10 cellular contexts compared by ENCODE assay signal in the genomic region with DNA sequence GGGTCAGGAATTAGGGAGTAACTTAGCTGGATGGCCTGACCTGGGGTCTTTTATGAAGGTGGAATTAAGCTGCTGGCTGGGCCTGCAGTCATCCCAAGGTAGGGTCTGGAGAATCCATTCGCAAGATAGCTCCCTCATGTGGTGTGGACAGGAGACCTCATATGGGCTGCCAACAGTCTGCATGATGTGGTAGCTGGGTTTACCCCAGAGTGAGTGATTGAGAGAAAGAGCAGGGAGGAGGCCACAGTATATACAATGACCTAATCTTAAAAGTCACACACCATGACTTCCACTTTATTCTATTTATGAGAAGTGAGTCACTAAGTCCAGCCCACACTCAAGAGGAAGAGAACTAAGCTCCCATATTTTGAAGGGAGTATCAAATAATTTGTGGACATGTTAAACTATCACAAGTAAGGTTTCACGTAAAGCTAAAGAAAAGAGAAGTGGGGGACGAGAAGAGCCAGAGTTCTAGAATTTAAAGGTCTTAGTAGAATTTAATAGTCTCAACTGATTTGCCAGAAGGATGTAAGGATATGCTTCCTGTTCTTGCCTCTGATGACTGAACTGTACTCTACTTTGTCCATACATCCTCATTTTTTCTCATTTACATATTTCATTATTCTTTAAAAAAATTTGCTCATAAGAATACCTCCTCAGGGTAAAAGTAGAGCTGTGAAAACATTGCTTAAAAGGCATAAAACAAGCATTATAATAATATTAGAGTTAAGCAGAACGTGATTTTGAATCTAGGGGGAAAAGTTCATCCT.
A peak's percentile ranks its signal among the peaks of the same experiment; 100 is the strongest.
DNase-seq lines count a peak whose midpoint lies in the region; ATAC-seq lines count a peak whose summit lies in the region.
"Had no signal": no experiment of that assay in that cellular context is flagged by ENCODE, and none has a peak within 500 bp of the region (broad histone marks: within the 10 kb centered on the region; RNA-seq: fewer than 3 reads in every experiment).

No MANE protein-coding gene starts in this region.

- H2BK5ac ChIP-seq in mesenchymal stem cell (ENCODE audit: low read depth, low read length, poor library complexity, severe bottlenecking), result no peak overlapping the region
- no peak overlapping the region for H2BK5ac ChIP-seq in neuronal stem cell (ENCODE audit: low read length)

- no peak overlapping the region for H2BK15ac ChIP-seq in mesenchymal stem cell (ENCODE audit: low read depth, poor library complexity, severe bottlenecking)
- no peak overlapping the region for H2BK15ac ChIP-seq in neuronal stem cell (ENCODE audit: low read length)

- H3K18ac ChIP-seq in mesenchymal stem cell (ENCODE audit: low read depth in 1 of 2, low read length in 2 of 2), result no peak overlapping the region
- H3K18ac ChIP-seq in neuronal stem cell (ENCODE audit: low read length), result no peak overlapping the region

- H3K4me3 ChIP-seq in mesenchymal stem cell (ENCODE audit: insufficient read depth in 1 of 2, low read depth in 1 of 2, low read length in 2 of 2), result no peak overlapping the region
- H3K4me3 ChIP-seq in neuronal stem cell (ENCODE audit: low read length in 2 of 2), result no peak overlapping the region

- no peaks in the 10 kb centered on the region for H3K36me3 Mint-ChIP-seq in activated CD4-positive, alpha-beta T cell treated with anti-CD3 and anti-CD28 coated beads for 36 hours (ENCODE audit: low read depth)
- no peaks in the 10 kb centered on the region for H3K36me3 Mint-ChIP-seq in T-helper 1 cell treated with Interleukin-12 subunit alpha and Interleukin-12 subunit beta and Interleukin-4 antibody, amounts not matched to agents 30 μg/mL and 1 μg/mL, for 36 hours (ENCODE audit: low read depth)

- WGBS in mesenchymal stem cell, result 78% methylated on average over 4 of the region's 4 CpGs
- WGBS in neuronal stem cell (ENCODE audit: extremely low coverage in 2 of 2, insufficient read length in 2 of 2, insufficient replicate concordance in 1 of 2), 2 donors, result no CpG with 5 or more reads among the region's 4 CpGs

- H2AK5ac ChIP-seq in mesenchymal stem cell (ENCODE audit: low read length, severe bottlenecking), result no peak overlapping the region
- H2AK5ac ChIP-seq in neuronal stem cell (ENCODE audit: low read depth, low read length), result no peak overlapping the region

- H3K27me3 Mint-ChIP-seq in activated CD4-positive, alpha-beta T cell treated with anti-CD3 and anti-CD28 coated beads for 36 hours, result peaks cover 2% of the 10 kb centered on the region
- H3K27me3 Mint-ChIP-seq in T-helper 1 cell treated with Interleukin-12 subunit alpha and Interleukin-12 subunit beta and Interleukin-4 antibody, amounts not matched to agents 30 μg/mL and 1 μg/mL, for 36 hours (ENCODE audit: low read depth), result peaks cover 5% of the 10 kb centered on the region

- H3K9me3 Mint-ChIP-seq in activated CD4-positive, alpha-beta T cell treated with anti-CD3 and anti-CD28 coated beads for 36 hours (ENCODE audit: low read depth), result no peaks in the 10 kb centered on the region
- H3K9me3 Mint-ChIP-seq in T-helper 1 cell treated with Interleukin-12 subunit alpha and Interleukin-12 subunit beta and Interleukin-4 antibody, amounts not matched to agents 30 μg/mL and 1 μg/mL, for 36 hours, result no peaks in the 10 kb centered on the region
- H3K9me3 Mint-ChIP-seq: neural crest cell had no signal

- H4K91ac ChIP-seq in mesenchymal stem cell (ENCODE audit: low read length) (no peak overlapping the region), neuronal stem cell (ENCODE audit: low read depth, low read length, poor library complexity) (no peak overlapping the region)

- H2BK12ac ChIP-seq in mesenchymal stem cell (ENCODE audit: low read length in 2 of 2) (no peak overlapping the region), neuronal stem cell (ENCODE audit: low read length) (no peak overlapping the region)

- no peaks in the 10 kb centered on the region for H3K79me1 ChIP-seq in mesenchymal stem cell (replicated peaks; ENCODE audit: low read length, poor library complexity, severe bottlenecking)
- no peaks in the 10 kb centered on the region for H3K79me1 ChIP-seq in neuronal stem cell (ENCODE audit: low read depth, low read length)

- DNase-seq in activated CD4-positive, alpha-beta T cell treated with anti-CD3 and anti-CD28 coated beads for 36 hours, result no peak
- no peak for DNase-seq in activated CD4-positive, alpha-beta T cell treated with anti-CD3 and anti-CD28 coated beads for 4 hours
- DNase-seq in mesenchymal stem cell (peak; percentile 80), cortex of kidney (lab: John Stamatoyannopoulos, UW) (no peak), neuronal stem cell (ENCODE audit: low spot score) (no peak), ecto neural progenitor cell (ENCODE audit: low spot score) (no peak)

- no peak overlapping the region for H4K8ac ChIP-seq in mesenchymal stem cell (ENCODE audit: low read length)
- H4K8ac ChIP-seq in neuronal stem cell (ENCODE audit: low read depth, low read length), result no peak overlapping the region

- H3K23ac ChIP-seq in mesenchymal stem cell (ENCODE audit: low read length in 2 of 2) (no peak overlapping the region), neuronal stem cell (ENCODE audit: low read depth, low read length, poor library complexity) (no peak overlapping the region)

- H3K27ac Mint-ChIP-seq in activated CD4-positive, alpha-beta T cell treated with anti-CD3 and anti-CD28 coated beads for 36 hours, result no peak overlapping the region
- peak overlapping the region; percentile 4 for H3K27ac Mint-ChIP-seq in T-helper 1 cell treated with Interleukin-12 subunit alpha and Interleukin-12 subunit beta and Interleukin-4 antibody, amounts not matched to agents 30 μg/mL and 1 μg/mL, for 36 hours
- H3K27ac Mint-ChIP-seq: B cell had no signal

- H3K36me3 ChIP-seq in mesenchymal stem cell (ENCODE audit: control insufficient read depth in 1 of 2, insufficient read depth in 2 of 2, low read depth in 1 of 2, low read length in 2 of 2), result no peaks in the 10 kb centered on the region
- H3K36me3 ChIP-seq in neuronal stem cell (replicated peaks in 1 of 2; ENCODE audit: control insufficient read depth in 2 of 2, insufficient read depth in 2 of 2, low read length in 2 of 2), result no peaks in the 10 kb centered on the region

- H3K9ac ChIP-seq in mesenchymal stem cell (ENCODE audit: low read length), result no peak overlapping the region
- no peak overlapping the region for H3K9ac ChIP-seq in neuronal stem cell (ENCODE audit: low read depth, low read length, poor library complexity)

- POLR2A ChIA-PET in activated CD4-positive, alpha-beta T cell treated with anti-CD3 and anti-CD28 coated beads for 36 hours (lab: Charles Lee), result no interaction called here

- peak; percentile 75 for ATAC-seq in activated CD4-positive, alpha-beta T cell treated with anti-CD3 and anti-CD28 coated beads for 36 hours
- peak; percentile 71 for ATAC-seq in HG03108 (IDR thresholded peaks at IDR 0.05; ENCODE audit: unreplicated experiment)

- H3K4ac ChIP-seq in mesenchymal stem cell (ENCODE audit: low read depth in 1 of 2, low read length in 2 of 2) (no peak overlapping the region), neuronal stem cell (ENCODE audit: low read length) (no peak overlapping the region)

- no peaks in the 10 kb centered on the region for H3K27me3 ChIP-seq in mesenchymal stem cell (ENCODE audit: control insufficient read depth in 1 of 2, insufficient read depth in 1 of 2, low read length in 2 of 2)
- no peaks in the 10 kb centered on the region for H3K27me3 ChIP-seq in neuronal stem cell (ENCODE audit: control insufficient read depth in 3 of 3, insufficient read depth in 3 of 3, low read depth in 1 of 3, low read length in 3 of 3)

- no peak overlapping the region for H3K4me2 ChIP-seq in mesenchymal stem cell (ENCODE audit: low read length, poor library complexity, severe bottlenecking)
- no peak overlapping the region for H3K4me2 ChIP-seq in neuronal stem cell (ENCODE audit: insufficient read depth, low read length, poor library complexity, severe bottlenecking)

- H3K9me3 ChIP-seq in mesenchymal stem cell (ENCODE audit: control insufficient read depth, low read length) (no peaks in the 10 kb centered on the region), neuronal stem cell (replicated peaks in 1 of 2; ENCODE audit: control insufficient read depth in 2 of 2, insufficient read depth in 1 of 2, low read depth in 1 of 2, low read length in 2 of 2) (no peaks in the 10 kb centered on the region)

- intact Hi-C loops in activated CD4-positive, alpha-beta T cell treated with anti-CD3 and anti-CD28 coated beads for 36 hours (cut with DNase I, micrococcal nuclease), result no loop called here

- no peak overlapping the region for H3K4me3 Mint-ChIP-seq in activated CD4-positive, alpha-beta T cell treated with anti-CD3 and anti-CD28 coated beads for 36 hours
- no peak overlapping the region for H3K4me3 Mint-ChIP-seq in T-helper 1 cell treated with Interleukin-12 subunit alpha and Interleukin-12 subunit beta and Interleukin-4 antibody, amounts not matched to agents 30 μg/mL and 1 μg/mL, for 36 hours
- H3K4me3 Mint-ChIP-seq: B cell, neural crest cell had no signal

- H3K4me1 Mint-ChIP-seq in activated CD4-positive, alpha-beta T cell treated with anti-CD3 and anti-CD28 coated beads for 36 hours, result peaks cover 2% of the 10 kb centered on the region
- no peaks in the 10 kb centered on the region for H3K4me1 Mint-ChIP-seq in T-helper 1 cell treated with Interleukin-12 subunit alpha and Interleukin-12 subunit beta and Interleukin-4 antibody, amounts not matched to agents 30 μg/mL and 1 μg/mL, for 36 hours (ENCODE audit: low read depth)
- H3K4me1 Mint-ChIP-seq: B cell, neural crest cell had no signal

- H2BK120ac ChIP-seq in mesenchymal stem cell (ENCODE audit: low read depth, low read length) (no peak overlapping the region), neuronal stem cell (ENCODE audit: low read depth, low read length) (no peak overlapping the region)

- H3K27ac ChIP-seq in mesenchymal stem cell (ENCODE audit: low read length, poor library complexity, severe bottlenecking) (no peak overlapping the region), neuronal stem cell (replicated peaks; ENCODE audit: low read length) (no peak overlapping the region)

- H2AFZ ChIP-seq in mesenchymal stem cell (ENCODE audit: low read depth, low read length), result no peak overlapping the region
- no peak overlapping the region for H2AFZ ChIP-seq in neuronal stem cell (ENCODE audit: low read length)

- H3K14ac ChIP-seq in mesenchymal stem cell (ENCODE audit: low read length in 2 of 2), result no peak overlapping the region
- H3K14ac ChIP-seq in neuronal stem cell (ENCODE audit: low read length), result no peak overlapping the region

- H3K4me1 ChIP-seq in mesenchymal stem cell (ENCODE audit: control insufficient read depth, insufficient read depth, low read depth, low read length), result peaks cover 1% of the 10 kb centered on the region
- H3K4me1 ChIP-seq in neuronal stem cell (ENCODE audit: control insufficient read depth in 2 of 2, insufficient read depth in 1 of 2, low read depth in 1 of 2, low read length in 2 of 2), result no peaks in the 10 kb centered on the region

- CTCF ChIA-PET in activated CD4-positive, alpha-beta T cell treated with anti-CD3 and anti-CD28 coated beads for 36 hours (lab: Charles Lee), result interaction anchor here (0.9 to 1.1 kb wide), 2 partner anchors 34 to 216 kb away, joined by 3 read pairs; no protein-coding TSS in a partner anchor
